Comparison of ENCODE assay signal across 13 cellular contexts in the genomic region with DNA sequence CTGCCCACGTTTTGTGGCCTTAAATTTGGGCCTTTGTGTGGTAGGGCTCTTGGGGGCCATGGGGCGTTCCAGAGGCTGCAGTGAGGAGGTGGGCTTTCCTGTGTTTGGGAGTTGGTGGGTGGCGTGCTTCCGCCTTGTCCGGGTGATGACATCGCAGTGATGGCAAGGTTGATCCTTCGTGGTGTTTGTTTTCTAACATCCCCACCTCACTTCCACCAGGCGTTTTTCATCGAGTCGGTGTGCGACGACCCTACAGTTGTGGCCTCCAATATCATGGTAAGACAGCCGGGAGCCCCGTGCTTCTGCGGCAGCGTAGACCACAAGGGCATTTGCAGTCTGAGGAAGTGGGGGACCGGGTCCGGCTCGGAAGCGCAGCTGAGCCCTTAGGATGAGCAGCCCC.
"Had no signal": no experiment of that assay in that cellular context is flagged by ENCODE, and none has a peak within 500 bp of the region (broad histone marks: within the 10 kb centered on the region; RNA-seq: fewer than 3 reads in every experiment).

No MANE protein-coding gene starts in this region.

- H3K27ac ChIP-seq: breast epithelium, lower lobe of right lung, testis had no signal

- H3K9me3 ChIP-seq: breast epithelium, lower lobe of right lung, testis had no signal

- DNase-seq: activated CD4-positive, CD25-positive, alpha-beta regulatory T cell treated with anti-CD3 and anti-CD28 coated beads, Interleukin-2, amount 50 U/mL, for 72 hours; activated gamma-delta T cell; anterior cingulate cortex; erythroblast; hypothalamus; lower lobe of right lung; midbrain; naive B cell; occipital lobe; stimulated activated CD4-positive, alpha-beta T cell treated with anti-CD3 and anti-CD28 coated beads, Interleukin-2, amount 100 ng/mL, for 48 hours; testis had no signal

- H3K4me3 ChIP-seq: breast epithelium, lower lobe of right lung, testis had no signal

- ATAC-seq: lower lobe of right lung, sciatic nerve had no signal

- H3K27me3 ChIP-seq: breast epithelium, testis had no signal
